ENCODE assay signal across 10 cellular contexts in the genomic region with DNA sequence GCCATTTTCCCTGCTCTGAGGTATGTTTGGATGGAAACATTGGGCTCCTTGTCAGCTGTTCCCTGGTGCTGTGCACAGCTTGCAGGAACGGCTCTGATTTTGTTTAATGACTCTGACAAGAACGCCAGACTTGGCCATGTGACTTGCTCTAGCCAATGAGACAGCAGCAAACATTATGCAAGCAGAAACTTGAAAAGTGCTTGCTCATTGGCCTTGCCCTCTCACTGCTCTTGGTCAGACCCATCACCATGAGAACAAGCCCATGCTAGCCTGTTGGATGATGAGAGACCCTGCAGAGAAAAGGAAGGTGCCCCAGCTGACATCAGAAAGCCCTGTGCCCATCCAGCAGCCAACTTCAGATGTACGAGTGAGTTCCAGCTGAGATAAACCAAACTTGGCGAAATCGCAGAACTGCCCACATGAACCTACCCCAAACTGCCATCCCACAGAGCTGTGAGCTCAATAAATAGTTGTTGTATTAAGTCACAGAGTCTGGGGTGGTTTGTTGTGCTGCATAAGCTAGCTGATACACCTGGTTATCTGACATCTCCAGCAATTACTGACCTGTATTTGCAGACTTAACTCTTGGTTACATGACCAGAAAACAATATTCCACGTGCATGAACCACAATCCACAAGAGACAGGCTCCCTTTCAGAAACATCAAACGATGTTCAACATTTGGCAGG.
DNase-seq lines count a peak whose midpoint lies in the region; ATAC-seq, FAIRE-seq and TF ChIP-seq lines count a peak whose summit lies in the region.
"Had no signal": no experiment of that assay in that cellular context is flagged by ENCODE, and none has a peak within 500 bp of the region (broad histone marks: within the 10 kb centered on the region; RNA-seq: fewer than 3 reads in every experiment).

No MANE protein-coding gene starts in this region.

- no peak overlapping the region for H2BK120ac ChIP-seq in H9 (ENCODE audit: low read depth, low read length, poor library complexity, severe bottlenecking)

- TF ChIP-seq CTCF in colonic mucosa (IDR thresholded peaks at IDR 0.05) = no peak
- TF ChIP-seq CTCF in H9 (conservative IDR thresholded peaks at IDR 0.05) = no peak

- H2BK5ac ChIP-seq in H9 (ENCODE audit: insufficient read length, low read length) = no peak overlapping the region

- no peak overlapping the region for H3K27ac ChIP-seq in colonic mucosa
- H3K27ac ChIP-seq in small intestine (ENCODE audit: low read depth in 1 of 2, low read length in 1 of 2) = no peak overlapping the region
- no peak overlapping the region for H3K27ac ChIP-seq in H9 (ENCODE audit: insufficient read length, low read depth, low read length)

- no peaks in the 10 kb centered on the region for H3K79me2 ChIP-seq in H9 (ENCODE audit: insufficient read depth, low read length)

- peak; percentile 44 for ATAC-seq in activated CD4-positive, alpha-beta T cell treated with anti-CD3 and anti-CD28 coated beads for 36 hours
- no peak for ATAC-seq in HG02642 (IDR thresholded peaks at IDR 0.05; ENCODE audit: poor library complexity, unreplicated experiment)

- H3K9ac ChIP-seq in colonic mucosa (ENCODE audit: low read depth in 2 of 2, low read length in 2 of 2) = no peak overlapping the region
- no peak overlapping the region for H3K9ac ChIP-seq in H9 (ENCODE audit: extremely low read depth, insufficient read length, low read length)

- no peak overlapping the region for H3K18ac ChIP-seq in H9 (ENCODE audit: insufficient read length, low read depth, low read length)

- CTCF ChIA-PET in activated CD4-positive, alpha-beta T cell treated with anti-CD3 and anti-CD28 coated beads for 36 hours (lab: Charles Lee) = interaction anchor here (0.6 to 1.4 kb wide), 7 partner anchors 13 to 552 kb away, joined by 3 to 4 read pairs (median 3); no protein-coding TSS in a partner anchor

- peaks cover 4% of the 10 kb centered on the region for H3K27me3 Mint-ChIP-seq in activated CD4-positive, alpha-beta T cell treated with anti-CD3 and anti-CD28 coated beads for 36 hours
- H3K27me3 Mint-ChIP-seq in H9 (ENCODE audit: low read depth) = no peaks in the 10 kb centered on the region

- H3K23me2 ChIP-seq in H9 (ENCODE audit: insufficient read length, low read depth, low read length, poor library complexity, severe bottlenecking) = no peaks in the 10 kb centered on the region

- no peak overlapping the region for H4K91ac ChIP-seq in H9 (ENCODE audit: insufficient read length, low read depth, low read length)

- no peak overlapping the region for H2BK12ac ChIP-seq in H9 (ENCODE audit: insufficient read length, low read depth, low read length)

- H3K23ac ChIP-seq in H9 (ENCODE audit: insufficient read length, low read depth, low read length) = no peak overlapping the region

- FAIRE-seq in small intestine (lab: Jason Lieb, UNC) = no peak

- no peak overlapping the region for H3K4ac ChIP-seq in H9 (ENCODE audit: low read depth, low read length)

- H4K5ac ChIP-seq in H9 (ENCODE audit: insufficient read length, low read depth, low read length) = no peak overlapping the region

- intact Hi-C loops in activated CD4-positive, alpha-beta T cell treated with anti-CD3 and anti-CD28 coated beads for 36 hours (cut with DNase I, micrococcal nuclease) = loop anchor here in 1 of 2 experiments (5.0 kb wide), 1 partner anchor 643 kb away; no protein-coding TSS in a partner anchor
- intact Hi-C loops in colonic mucosa (cut with DNase I) = loop anchor here (5.0 to 10.0 kb wide), 2 partner anchors 553 to 645 kb away; no protein-coding TSS in a partner anchor

- no peak overlapping the region for H2AFZ ChIP-seq in H9 (ENCODE audit: low read length)

- H2AK5ac ChIP-seq in H9 (ENCODE audit: insufficient read length, low read length) = no peak overlapping the region

- H3K79me1 ChIP-seq in H9 (ENCODE audit: insufficient read depth, low read depth, low read length, poor library complexity, severe bottlenecking) = no peaks in the 10 kb centered on the region

- H2BK20ac ChIP-seq in H9 (ENCODE audit: low read depth, low read length, poor library complexity, severe bottlenecking) = no peak overlapping the region

- no peak overlapping the region for H4K8ac ChIP-seq in H9 (replicated peaks; ENCODE audit: insufficient read length, low read depth, low read length)

- H3K4me3 Mint-ChIP-seq in activated CD4-positive, alpha-beta T cell treated with anti-CD3 and anti-CD28 coated beads for 36 hours = no peak overlapping the region
- H3K4me3 Mint-ChIP-seq in H9 = no peak overlapping the region
- H3K4me3 Mint-ChIP-seq: T-helper 2 cell treated with Interferon-gamma antibody and Interleukin-4, amounts not matched to agents 5 μg/mL and 100 μg/mL, for 36 hours had no signal

- no peak overlapping the region for H3K14ac ChIP-seq in H9 (ENCODE audit: insufficient read depth, low read length)

- WGBS in small intestine, 3 donors = 53 to 62% (median 56%) methylated on average over 7 of the region's 7 CpGs
- WGBS in H9 (ENCODE audit: extremely low coverage, insufficient read length, low lambda C conversion rate) = no CpG with 5 or more reads among the region's 7 CpGs

- peak; percentile 30 for DNase-seq in activated CD4-positive, alpha-beta T cell treated with anti-CD3 and anti-CD28 coated beads for 36 hours
- no peak for DNase-seq in activated CD4-positive, alpha-beta T cell treated with anti-CD3 and anti-CD28 coated beads, Interleukin-2, amount 50 U/mL, for 1 hour
- DNase-seq in NCI-H1436 (lab: John Stamatoyannopoulos, UW) (peak; percentile 69), colonic mucosa (peak; percentile 41), small intestine (peak; percentile 37), H9 (no peak), NCI-H2107 treated with DMSO at 0.1 percent for 48 hours (lab: John Stamatoyannopoulos, UW; ENCODE audit: unreplicated experiment) (no peak)
- DNase-seq: hippocampal formation had no signal

- no peak overlapping the region for H3T11ph ChIP-seq in H9 (ENCODE audit: low read length)

- no peaks in the 10 kb centered on the region for H4K20me1 ChIP-seq in H9 (ENCODE audit: control insufficient read depth, insufficient read depth, insufficient read length)

- H3K9me3 ChIP-seq in colonic mucosa (no peaks in the 10 kb centered on the region), small intestine (ENCODE audit: control insufficient read depth, low read depth) (no peaks in the 10 kb centered on the region), H9 (ENCODE audit: control insufficient read depth, low read depth, low read length) (no peaks in the 10 kb centered on the region)

- H3K4me2 ChIP-seq in H9 (ENCODE audit: insufficient read depth, insufficient read length, low read length) = no peak overlapping the region

- no peaks in the 10 kb centered on the region for H3K36me3 Mint-ChIP-seq in activated CD4-positive, alpha-beta T cell treated with anti-CD3 and anti-CD28 coated beads for 36 hours (ENCODE audit: low read depth)
- H3K36me3 Mint-ChIP-seq in H9 (ENCODE audit: insufficient read depth in 1 of 3, low read depth in 3 of 3) = no peaks in the 10 kb centered on the region

- no peak overlapping the region for H3K27ac Mint-ChIP-seq in activated CD4-positive, alpha-beta T cell treated with anti-CD3 and anti-CD28 coated beads for 36 hours
- H3K27ac Mint-ChIP-seq in H9 = no peak overlapping the region
- H3K27ac Mint-ChIP-seq: T-helper 2 cell treated with Interferon-gamma antibody and Interleukin-4, amounts not matched to agents 5 μg/mL and 100 μg/mL, for 36 hours had no signal

- H3K36me3 ChIP-seq in colonic mucosa (no peaks in the 10 kb centered on the region), small intestine (ENCODE audit: control insufficient read depth in 2 of 2, insufficient read depth in 2 of 2, low read length in 2 of 2) (no peaks in the 10 kb centered on the region)

- H3K4me3 ChIP-seq in colonic mucosa (no peak overlapping the region), small intestine (ENCODE audit: low read depth in 1 of 2, low read length in 2 of 2) (no peak overlapping the region)

- H3K4me1 Mint-ChIP-seq in activated CD4-positive, alpha-beta T cell treated with anti-CD3 and anti-CD28 coated beads for 36 hours = no peaks in the 10 kb centered on the region
- H3K4me1 Mint-ChIP-seq in H9 = peaks cover 2 to 8% of the 10 kb centered on the region in 2 experiments; a peak in 3 of 4 replicates

- POLR2A ChIA-PET in activated CD4-positive, alpha-beta T cell treated with anti-CD3 and anti-CD28 coated beads for 36 hours (lab: Charles Lee) = no interaction called here

- H3K56ac ChIP-seq in H9 (ENCODE audit: insufficient read length, low read depth, low read length) = no peak overlapping the region

- no peak overlapping the region for H2BK15ac ChIP-seq in H9 (ENCODE audit: low read depth, low read length)

- no peaks in the 10 kb centered on the region for H3K4me1 ChIP-seq in colonic mucosa
- no peaks in the 10 kb centered on the region for H3K4me1 ChIP-seq in small intestine (ENCODE audit: control insufficient read depth in 2 of 2, insufficient read depth in 1 of 2, low read depth in 1 of 2, low read length in 1 of 2)
- H3K4me1 ChIP-seq in H9 (ENCODE audit: insufficient read depth, low read length) = 0 out of 2 replicates have a peak, but pooled peaks cover 2% of the 10 kb centered on the region

- no peaks in the 10 kb centered on the region for H3K9me3 Mint-ChIP-seq in activated CD4-positive, alpha-beta T cell treated with anti-CD3 and anti-CD28 coated beads for 36 hours (ENCODE audit: low read depth)
- H3K9me3 Mint-ChIP-seq in H9 = no peaks in the 10 kb centered on the region
- H3K9me3 Mint-ChIP-seq: T-helper 2 cell treated with Interferon-gamma antibody and Interleukin-4, amounts not matched to agents 5 μg/mL and 100 μg/mL, for 36 hours had no signal

- H3K27me3 ChIP-seq in colonic mucosa (no peaks in the 10 kb centered on the region), small intestine (ENCODE audit: control insufficient read depth in 2 of 2, insufficient read depth in 2 of 2, low read length in 2 of 2) (no peaks in the 10 kb centered on the region), H9 (ENCODE audit: insufficient read depth, low read length) (no peaks in the 10 kb centered on the region)

Comparison
In these comparisons a context has a peak if more than half of its experiments do, and no peak if none do; other contexts are left out.
1. DNase-seq: peak in activated CD4-positive, alpha-beta T cell treated with anti-CD3 and anti-CD28 coated beads for 36 hours (single experiment), NCI-H1436 (single experiment), colonic mucosa (single experiment) and small intestine (single experiment); none in activated CD4-positive, alpha-beta T cell treated with anti-CD3 and anti-CD28 coated beads, Interleukin-2, amount 50 U/mL, for 1 hour (single experiment), H9 (single experiment) and NCI-H2107 treated with DMSO at 0.1 percent for 48 hours (single experiment).